ENCODE assay signal across 9 cellular contexts in genomic region chr9:88173378-88173999, GRCh38. TPM values are rescaled to one million over a fixed set of nuclear protein-coding genes. Genes with fewer than 3 reads are reported as not detected.
DNase-seq lines count a peak whose midpoint lies in the region; ATAC-seq and TF ChIP-seq lines count a peak whose summit lies in the region.
"Had no signal": no experiment of that assay in that cellular context is flagged by ENCODE, and none has a peak within 500 bp of the region (broad histone marks: within the 10 kb centered on the region; RNA-seq: fewer than 3 reads in every experiment).

No MANE protein-coding gene starts in this region.

- TF ChIP-seq CTCF in DOHH2 (IDR thresholded peaks at IDR 0.05; ENCODE audit: low read depth, low read length, poor library complexity, severe bottlenecking) (peak; percentile 98), astrocyte of the spinal cord (IDR thresholded peaks at IDR 0.05; ENCODE audit: low read depth, low read length) (peak; percentile 72)

- H3K9me3 Mint-ChIP-seq in stimulated activated naive B cell treated with anti-CD40 and anti-IgM and Interleukin-4, amounts not matched to agents 10 μg/mL and 1 μg/mL and 100 μg/mL, for 72 hours, result peaks cover 2 to 5% of the 10 kb centered on the region in 2 donors

- in situ Hi-C loops in astrocyte of the spinal cord (cut with HindIII; ENCODE audit: low sequenced_read_pairs), result no loop called here

- no peaks in the 10 kb centered on the region for H3K36me3 Mint-ChIP-seq in stimulated activated naive B cell treated with anti-CD40 and anti-IgM and Interleukin-4, amounts not matched to agents 10 μg/mL and 1 μg/mL and 100 μg/mL, for 72 hours

- peaks cover 6 to 15% of the 10 kb centered on the region in 2 donors for H3K27me3 Mint-ChIP-seq in stimulated activated naive B cell treated with anti-CD40 and anti-IgM and Interleukin-4, amounts not matched to agents 10 μg/mL and 1 μg/mL and 100 μg/mL, for 72 hours

- H3K36me3 ChIP-seq in DOHH2 (ENCODE audit: control insufficient read depth, low read length), result no peaks in the 10 kb centered on the region
- no peaks in the 10 kb centered on the region for H3K36me3 ChIP-seq in Karpas-422 (ENCODE audit: insufficient read depth, low read length)

- H3K9ac ChIP-seq in Karpas-422 (ENCODE audit: low read length), result no peak overlapping the region

- H3K9me2 ChIP-seq in DOHH2 (replicated peaks; ENCODE audit: control insufficient read depth, low read length) (no peaks in the 10 kb centered on the region), Karpas-422 (replicated peaks; ENCODE audit: insufficient read depth, low read length) (no peaks in the 10 kb centered on the region)

- DNase-seq in Karpas-422 (peak; percentile 92), T-helper 1 cell (peak in 4 of 5 donors; percentile 17 to 74 (median 22)), astrocyte of the spinal cord (ENCODE audit: low read depth, low spot score) (peak; percentile 71), kidney glomerular epithelial cell (lab: John Stamatoyannopoulos, UW) (peak; percentile 69), NCI-H1048 (lab: John Stamatoyannopoulos, UW) (no peak)
- peak; percentile 16 for DNase-seq in stimulated activated naive B cell treated with anti-CD40 and anti-IgM and Interleukin-4, amounts not matched to agents 10 μg/mL and 1 μg/mL and 100 μg/mL, for 72 hours

- H3K79me2 ChIP-seq in DOHH2 (ENCODE audit: control insufficient read depth, low read length) (no peaks in the 10 kb centered on the region), Karpas-422 (ENCODE audit: low read length) (no peaks in the 10 kb centered on the region)

- H3K9me3 ChIP-seq in DOHH2 (ENCODE audit: control insufficient read depth, insufficient read depth, low read length) (no peaks in the 10 kb centered on the region), Karpas-422 (ENCODE audit: low read length) (no peaks in the 10 kb centered on the region; the same call in 1 of the 2 replicates)

- no peak overlapping the region for H3K27ac ChIP-seq in DOHH2 (ENCODE audit: low read depth, low read length)
- no peak overlapping the region for H3K27ac ChIP-seq in Karpas-422 (ENCODE audit: low read length)

- no peak overlapping the region for H2AFZ ChIP-seq in Karpas-422 (ENCODE audit: low read length)

- no peaks in the 10 kb centered on the region for H3F3A ChIP-seq in DOHH2 (ENCODE audit: control insufficient read depth, insufficient read depth)

- no peak overlapping the region for H3K27ac Mint-ChIP-seq in stimulated activated naive B cell treated with anti-CD40 and anti-IgM and Interleukin-4, amounts not matched to agents 10 μg/mL and 1 μg/mL and 100 μg/mL, for 72 hours

- peak; percentile 60 to 65 for ATAC-seq in stimulated activated naive B cell treated with anti-CD40 and anti-IgM and Interleukin-4, amounts not matched to agents 10 μg/mL and 1 μg/mL and 100 μg/mL, for 72 hours (replicated peaks)
- ATAC-seq in HG03565 (IDR thresholded peaks at IDR 0.05; ENCODE audit: unreplicated experiment), result no peak

- H3K4me1 Mint-ChIP-seq in stimulated activated naive B cell treated with anti-CD40 and anti-IgM and Interleukin-4, amounts not matched to agents 10 μg/mL and 1 μg/mL and 100 μg/mL, for 72 hours, result no peaks in the 10 kb centered on the region

- H3K27me3 ChIP-seq in DOHH2 (ENCODE audit: control insufficient read depth, low read length) (no peaks in the 10 kb centered on the region; the same call in 1 of the 2 replicates), Karpas-422 (ENCODE audit: low read length) (no peaks in the 10 kb centered on the region)

- H4K20me1 ChIP-seq in DOHH2 (ENCODE audit: control insufficient read depth, insufficient read depth, low read depth, low read length), result no peaks in the 10 kb centered on the region
- no peaks in the 10 kb centered on the region for H4K20me1 ChIP-seq in Karpas-422 (ENCODE audit: insufficient read depth, low read depth, low read length)

- H3K4me2 ChIP-seq in DOHH2 (ENCODE audit: low read length) (no peak overlapping the region), Karpas-422 (ENCODE audit: low read depth, low read length, poor library complexity, severe bottlenecking) (no peak overlapping the region)

- H3K4me3 ChIP-seq in DOHH2 (ENCODE audit: low read length) (no peak overlapping the region), Karpas-422 (ENCODE audit: low read length) (no peak overlapping the region), astrocyte of the spinal cord (ENCODE audit: low read depth, low read length) (no peak overlapping the region)

- no peak overlapping the region for H3K4me3 Mint-ChIP-seq in stimulated activated naive B cell treated with anti-CD40 and anti-IgM and Interleukin-4, amounts not matched to agents 10 μg/mL and 1 μg/mL and 100 μg/mL, for 72 hours

- H3K4me1 ChIP-seq in DOHH2 (ENCODE audit: control insufficient read depth, low read length) (no peaks in the 10 kb centered on the region), Karpas-422 (ENCODE audit: low read length) (no peaks in the 10 kb centered on the region)

RNA-seq across cellular contexts. Expression of gene SPATA31C2, which starts 35.2 kb away (rescaled TPM):
- total RNA-seq in Karpas-422 (2014; rRNA removed; shearing (Covaris generic); ENCODE audit: low replicate concordance), result not detected in 2 replicates
- total RNA-seq: aorta had no signal
